ENCODE assay signal across 11 cellular contexts in the genomic region with DNA sequence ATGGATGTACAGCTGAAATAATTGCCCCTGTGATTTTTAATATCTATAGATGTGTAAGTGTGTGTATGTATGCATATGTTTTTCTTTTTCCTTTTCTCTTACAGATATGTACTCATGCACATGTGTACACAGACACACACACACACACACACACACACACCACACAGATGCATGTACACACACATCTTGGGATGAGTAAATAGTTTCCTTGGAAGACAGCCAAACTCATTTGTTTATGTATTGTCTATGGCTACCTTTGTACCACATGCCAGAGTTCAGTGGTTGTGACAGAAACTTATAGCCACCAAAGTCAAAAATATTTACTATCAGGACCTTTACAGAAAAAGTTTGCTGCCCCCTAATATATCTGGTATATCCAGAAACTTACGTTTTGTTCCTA.
DNase-seq lines count a peak whose midpoint lies in the region; ATAC-seq and TF ChIP-seq lines count a peak whose summit lies in the region.
"Had no signal": no experiment of that assay in that cellular context is flagged by ENCODE, and none has a peak within 500 bp of the region (broad histone marks: within the 10 kb centered on the region; RNA-seq: fewer than 3 reads in every experiment).

No MANE protein-coding gene starts in this region.

- H3K27ac ChIP-seq in heart left ventricle: no peak overlapping the region
- H3K27ac ChIP-seq: brain microvascular endothelial cell had no signal

- intact Hi-C loops in heart left ventricle (cut with DNase I): no loop called here

- H3K4me3 ChIP-seq in skeletal muscle cell (ENCODE audit: low read depth, low read length) (no peak overlapping the region), heart left ventricle (no peak overlapping the region)

- TF ChIP-seq CTCF in heart left ventricle (IDR thresholded peaks at IDR 0.05): no peak

- H3K4me1 ChIP-seq in heart left ventricle: peaks cover 0 to 11% (median 0%) of the 10 kb centered on the region in 12 donors

- WGBS in heart left ventricle, 4 donors: 85 to 92% (median 89%) methylated on average over 1 of the region's 1 CpG

- no peak for ATAC-seq in GM18498 (IDR thresholded peaks at IDR 0.05; ENCODE audit: unreplicated experiment)
- ATAC-seq in heart left ventricle: no peak

- no peak for TF ChIP-seq POLR2A in heart left ventricle (IDR thresholded peaks at IDR 0.05)

- H3K9me3 ChIP-seq in heart left ventricle: no peaks in the 10 kb centered on the region

- H3K27me3 ChIP-seq in heart left ventricle: no peaks in the 10 kb centered on the region
- H3K27me3 ChIP-seq: brain microvascular endothelial cell had no signal

- no peaks in the 10 kb centered on the region for H3K36me3 ChIP-seq in heart left ventricle
- H3K36me3 ChIP-seq: brain microvascular endothelial cell had no signal

- DNase-seq in NCI-H2029 (lab: John Stamatoyannopoulos, UW): peak; percentile 31
- no peak for DNase-seq in NCI-H2029 treated with DMSO at 0.1 percent for 48 hours (lab: John Stamatoyannopoulos, UW)
- DNase-seq in NCI-H2081 treated with DMSO at 0.1 percent for 48 hours (lab: John Stamatoyannopoulos, UW): peak; percentile 37
- peak; percentile 11 for DNase-seq in amniotic epithelial cell (ENCODE audit: low read depth)
- peak; percentile 4 for DNase-seq in skeletal muscle cell (ENCODE audit: low read depth)
- DNase-seq in NCI-H2107 (lab: John Stamatoyannopoulos, UW): no peak
- no peak for DNase-seq in heart left ventricle
- DNase-seq: brain microvascular endothelial cell, DND-41, erythroblast had no signal

Comparison
In these comparisons a context has a peak if more than half of its experiments do, and no peak if none do; other contexts are left out.
1. DNase-seq: peak in NCI-H2029 (single experiment), NCI-H2081 treated with DMSO at 0.1 percent for 48 hours (single experiment), amniotic epithelial cell (single experiment) and skeletal muscle cell (single experiment); none in NCI-H2029 treated with DMSO at 0.1 percent for 48 hours (single experiment), NCI-H2107 (single experiment) and heart left ventricle (0 of 5).